ENCODE assay signal across 10 cellular contexts in genomic region chr17:20073056-20073979, GRCh38.
DNase-seq lines count a peak whose midpoint lies in the region; ATAC-seq, FAIRE-seq and TF ChIP-seq lines count a peak whose summit lies in the region.
"Had no signal": no experiment of that assay in that cellular context is flagged by ENCODE, and none has a peak within 500 bp of the region (broad histone marks: within the 10 kb centered on the region; RNA-seq: fewer than 3 reads in every experiment).

No MANE protein-coding gene starts in this region.

- no peaks in the 10 kb centered on the region for H3K79me2 ChIP-seq in K562 (ENCODE audit: control insufficient read depth, insufficient read depth, low read length)

- H3K9ac ChIP-seq in K562 (ENCODE audit: insufficient read depth in 1 of 2, low read depth in 2 of 2, low read length in 2 of 2) = peak overlapping the region in 1 of 2 experiments; percentile 47; a peak in 2 of 4 replicates

- no peaks in the 10 kb centered on the region for H3K36me3 ChIP-seq in K562 (ENCODE audit: control insufficient read depth, insufficient read depth, low read length)
- H3K36me3 ChIP-seq in naive thymus-derived CD4-positive, alpha-beta T cell (ENCODE audit: control insufficient read depth in 2 of 3, insufficient read depth in 3 of 3, low read length in 3 of 3) = no peaks in the 10 kb centered on the region
- H3K36me3 ChIP-seq in aorta (ENCODE audit: control insufficient read depth in 1 of 2, insufficient read depth in 2 of 2, low read length in 1 of 2) = no peaks in the 10 kb centered on the region

- H3K27me3 Mint-ChIP-seq in naive thymus-derived CD4-positive, alpha-beta T cell = peaks cover 4 to 12% (median 7%) of the 10 kb centered on the region in 5 donors

- 27% methylated on average over 13 of the region's 14 CpGs for WGBS in K562 (ENCODE audit: insufficient coverage, low coverage, missing lambda C conversion rate)
- WGBS in aorta, 2 donors = 29 to 31% methylated on average over 14 of the region's 14 CpGs

- H4K20me1 ChIP-seq in K562 (replicated peaks; ENCODE audit: control insufficient read depth, insufficient read depth, low read length) = no peaks in the 10 kb centered on the region

- H3K4me3 Mint-ChIP-seq in naive thymus-derived CD4-positive, alpha-beta T cell = peak overlapping the region; percentile 56 to 82 (median 74)
- H3K4me3 Mint-ChIP-seq: neural crest cell had no signal

- in situ Hi-C loops in K562 (cut with MboI) = no loop called here

- intact Hi-C loops in K562 (cut with micrococcal nuclease) = no loop called here
- intact Hi-C loops in naive thymus-derived CD4-positive, alpha-beta T cell (cut with micrococcal nuclease) = no loop called here
- intact Hi-C loops in aorta (cut with DNase I) = no loop called here

- POLR2A ChIA-PET in K562 (lab: Yijun Ruan, JAX) = no interaction called here
- POLR2A ChIA-PET in naive thymus-derived CD4-positive, alpha-beta T cell (lab: Charles Lee) = interaction anchor here (0.6 kb wide), 1 partner anchor 609 kb away, joined by 3 read pairs; no protein-coding TSS in a partner anchor

- peak overlapping the region; percentile 52 for H2AFZ ChIP-seq in K562 (ENCODE audit: low read depth, low read length)

- TF ChIP-seq RAD21 in K562 (CRISPR knock-in tag; conservative IDR thresholded peaks at IDR 0.05 in 1 of 2, IDR thresholded peaks at IDR 0.05 in 1 of 2) = no peak

- H3K4me2 ChIP-seq in K562 (ENCODE audit: insufficient read depth, low read length) = peak overlapping the region; percentile 27
- H3K4me2 ChIP-seq: A549 had no signal

- H3K27me3 ChIP-seq in K562 (ENCODE audit: control insufficient read depth in 2 of 2, insufficient read depth in 2 of 2, low read length in 2 of 2) (no peaks in the 10 kb centered on the region), aorta (ENCODE audit: control insufficient read depth in 1 of 2, insufficient read depth in 2 of 2, low read length in 1 of 2) (no peaks in the 10 kb centered on the region)
- H3K27me3 ChIP-seq in naive thymus-derived CD4-positive, alpha-beta T cell (ENCODE audit: control insufficient read depth in 2 of 2, insufficient read depth in 2 of 2, low read length in 2 of 2) = no peaks in the 10 kb centered on the region

- ATAC-seq in K562 = peak; percentile 75
- peak; percentile 80 for ATAC-seq in naive thymus-derived CD4-positive, alpha-beta T cell
- ATAC-seq in aorta (ENCODE audit: low FRiP score) = peak; percentile 80
- ATAC-seq in HG03571 (IDR thresholded peaks at IDR 0.05; ENCODE audit: unreplicated experiment) = no peak

- H3K4me1 ChIP-seq in K562 (replicated peaks in 1 of 2; ENCODE audit: control insufficient read depth in 2 of 2, insufficient read depth in 2 of 2, low read length in 2 of 2) (peaks cover 4 to 21% of the 10 kb centered on the region in 2 experiments; a peak in 3 of 5 replicates), aorta (ENCODE audit: control insufficient read depth in 1 of 2, insufficient read depth in 2 of 2, low read length in 2 of 2) (peaks cover 3 to 7% of the 10 kb centered on the region in 2 donors)
- peaks cover 12 to 24% of the 10 kb centered on the region in 2 donors for H3K4me1 ChIP-seq in naive thymus-derived CD4-positive, alpha-beta T cell (ENCODE audit: control insufficient read depth in 2 of 2, insufficient read depth in 2 of 2, low read length in 2 of 2)

- no peaks in the 10 kb centered on the region for H3K36me3 Mint-ChIP-seq in naive thymus-derived CD4-positive, alpha-beta T cell

- TF ChIP-seq POLR2A in K562 (conservative IDR thresholded peaks at IDR 0.05) = no peak

- peak overlapping the region in 3 of 9 donors; percentile 8 to 71 (median 64) for H3K27ac Mint-ChIP-seq in naive thymus-derived CD4-positive, alpha-beta T cell

- TF ChIP-seq CTCF in K562 (IDR thresholded peaks at IDR 0.05 in 2 of 3, conservative IDR thresholded peaks at IDR 0.05 in 1 of 3; ENCODE audit: insufficient read depth in 2 of 3, low read depth in 1 of 3, low read length in 3 of 3) = no peak

- no peak for TF ChIP-seq EP300 in K562 (IDR thresholded peaks at IDR 0.05; ENCODE audit: low read length)

- H3K4me1 Mint-ChIP-seq in naive thymus-derived CD4-positive, alpha-beta T cell = peaks cover 16 to 24% (median 19%) of the 10 kb centered on the region in 7 donors
- H3K4me1 Mint-ChIP-seq: neural crest cell had no signal

- H3K9me1 ChIP-seq in K562 (ENCODE audit: control insufficient read depth, insufficient read depth, low read length) = no peaks in the 10 kb centered on the region

- no TSS peak for BruUV-seq in K562 (replicated peaks; lab: Mats Ljungman, UMichigan)

- H3K9me3 ChIP-seq in K562 (replicated peaks; ENCODE audit: control insufficient read depth, insufficient read depth, low read depth, low read length) (no peaks in the 10 kb centered on the region), aorta (ENCODE audit: control insufficient read depth, low read length) (no peaks in the 10 kb centered on the region)
- H3K9me3 ChIP-seq in naive thymus-derived CD4-positive, alpha-beta T cell (ENCODE audit: control insufficient read depth in 2 of 3, low read length in 3 of 3) = no peaks in the 10 kb centered on the region
- H3K9me3 ChIP-seq: A549 had no signal

- no peak for FAIRE-seq in K562 (lab: Jason Lieb, UNC)
- FAIRE-seq: A549 had no signal

- DNase-seq in NCI-H2227 treated with DMSO at 0.1 percent for 48 hours (lab: John Stamatoyannopoulos, UW) = peak; percentile 2
- DNase-seq in NCI-H2227 (lab: John Stamatoyannopoulos, UW; ENCODE audit: unreplicated experiment) = no peak
- peak; percentile 93 for DNase-seq in SKM-1 (lab: John Stamatoyannopoulos, UW; ENCODE audit: unreplicated experiment)
- DNase-seq in K562 (ENCODE audit: extremely low read depth in 1 of 4, low spot score in 3 of 4) = peak in 2 of 4 experiments; percentile 22 to 38
- DNase-seq in naive thymus-derived CD4-positive, alpha-beta T cell = peak in 7 of 9 donors; percentile 5 to 28 (median 23)
- DNase-seq in aorta = peak; percentile 83 to 85
- DNase-seq in NCI-H1092 treated with DMSO at 0.1 percent for 48 hours (lab: John Stamatoyannopoulos, UW) = no peak

- H3K4me3 ChIP-seq in K562 (no peak overlapping the region), aorta (ENCODE audit: low read length in 2 of 2) (peak overlapping the region; percentile 40 to 62)
- peak overlapping the region; percentile 36 for H3K4me3 ChIP-seq in naive thymus-derived CD4-positive, alpha-beta T cell (ENCODE audit: low read length)
- H3K4me3 ChIP-seq: A549 had no signal

- H3K9me3 Mint-ChIP-seq in naive thymus-derived CD4-positive, alpha-beta T cell = peaks cover 0 to 1% (median 0%) of the 10 kb centered on the region in 11 donors
- H3K9me3 Mint-ChIP-seq: neural crest cell had no signal

- H3K27ac ChIP-seq in K562 (ENCODE audit: extremely low read depth, low read depth, low read length) (peak overlapping the region; percentile 23; the same call in 1 of the 3 replicates), aorta (ENCODE audit: low read depth in 1 of 2, low read length in 2 of 2) (peak overlapping the region; percentile 47 to 56)
- no peak overlapping the region for H3K27ac ChIP-seq in naive thymus-derived CD4-positive, alpha-beta T cell (ENCODE audit: low read depth, low read length)

- CTCF ChIA-PET in K562 (lab: Yijun Ruan, JAX; ENCODE audit: low intra/inter-chr PET ratio) = no interaction called here
- CTCF ChIA-PET in naive thymus-derived CD4-positive, alpha-beta T cell (lab: Charles Lee) = no interaction called here

TF ChIP-seq in K562, 482 proteins besides CTCF, POLR2A, EP300 and RAD21 (continues in another document):
- TF ChIP-seq ZBTB12 (CRISPR knock-in tag; IDR thresholded peaks at IDR 0.05) (no peak), MAFG (tag; conservative IDR thresholded peaks at IDR 0.05) (no peak), HINFP (tag; conservative IDR thresholded peaks at IDR 0.05; ENCODE audit: low read depth) (no peak), NFYB (IDR thresholded peaks at IDR 0.05; ENCODE audit: extremely low read depth, insufficient read length) (no peak), PHF21A (IDR thresholded peaks at IDR 0.05; ENCODE audit: borderline replicate concordance, low read depth) (no peak), TAL1 (IDR thresholded peaks at IDR 0.05) (no peak), CEBPB (tag; IDR thresholded peaks at IDR 0.05) (peak; percentile 40), ZNF512 (tag; IDR thresholded peaks at IDR 0.05) (no peak), ETS2 (tag; IDR thresholded peaks at IDR 0.05; ENCODE audit: borderline replicate concordance, poor library complexity, severe bottlenecking) (no peak)

Comparison
In these comparisons a context has a peak if more than half of its experiments do, and no peak if none do; other contexts are left out.
1. DNase-seq: peak in NCI-H2227 treated with DMSO at 0.1 percent for 48 hours (single experiment), SKM-1 (single experiment), naive thymus-derived CD4-positive, alpha-beta T cell (7 of 9) and aorta (2 of 2); none in NCI-H2227 (single experiment) and NCI-H1092 treated with DMSO at 0.1 percent for 48 hours (single experiment).